1 cellular context compared by ENCODE assay signal in genomic region chr14:53880761-53881160, GRCh38.
TF ChIP-seq lines count a peak whose summit lies in the region.

No MANE protein-coding gene starts in this region.

TF ChIP-seq in HCT116, 20 proteins besides CTCF, POLR2A, EP300 and RAD21 (continued from another document):
- no peak for TF ChIP-seq REST (IDR thresholded peaks at IDR 0.05; ENCODE audit: low read depth)
- TF ChIP-seq FOSL1 (IDR thresholded peaks at IDR 0.05; ENCODE audit: low read depth) = no peak
- no peak for TF ChIP-seq TCF7L2 (IDR thresholded peaks at IDR 0.05; ENCODE audit: borderline replicate concordance, extremely low read depth, insufficient read depth, insufficient read length)
- no peak for TF ChIP-seq YY1 (IDR thresholded peaks at IDR 0.05; ENCODE audit: extremely low read depth, insufficient replicate concordance, low read depth, low read length)
- TF ChIP-seq ZNF274 (IDR thresholded peaks at IDR 0.05; ENCODE audit: low read depth, low read length) = no peak
- TF ChIP-seq CEBPB (IDR thresholded peaks at IDR 0.05; ENCODE audit: low read depth) = no peak
- TF ChIP-seq JUND (IDR thresholded peaks at IDR 0.05) = no peak
- TF ChIP-seq CBX3 (IDR thresholded peaks at IDR 0.05; ENCODE audit: low read depth) = no peak
- TF ChIP-seq SRF (IDR thresholded peaks at IDR 0.05; ENCODE audit: low read depth) = no peak
- no peak for TF ChIP-seq POLR2AphosphoS5 (IDR thresholded peaks at IDR 0.05; ENCODE audit: low read depth, low read length)
- no peak for TF ChIP-seq EZH2 (IDR thresholded peaks at IDR 0.05)
TF ChIP-seq in HCT116: peak in this region for 0.
